In the genomic region with DNA sequence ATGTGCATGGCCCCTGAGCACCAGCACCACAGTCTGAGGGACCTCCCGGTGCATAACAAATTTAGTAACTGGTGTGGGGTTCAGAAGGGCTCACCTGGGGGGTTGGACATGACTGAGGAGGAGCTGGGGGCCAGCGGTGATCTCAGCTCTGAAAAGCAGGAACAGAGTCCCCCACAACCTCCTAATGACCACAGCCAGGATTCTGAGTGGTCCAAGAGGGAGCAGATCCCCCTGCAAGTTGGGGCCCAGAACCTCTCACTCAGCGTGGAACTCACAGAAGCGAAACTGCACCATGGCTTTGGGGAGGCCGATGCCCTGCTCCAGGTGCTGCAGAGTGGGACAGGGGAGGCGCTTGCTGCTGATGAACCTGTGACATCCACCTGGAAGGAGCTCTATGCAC, we compare ENCODE assay signal across 19 cellular contexts. TPM values are rescaled to one million over a fixed set of nuclear protein-coding genes. Genes with fewer than 3 reads are reported as not detected.
DNase-seq lines count a peak whose midpoint lies in the region; ATAC-seq, FAIRE-seq and TF ChIP-seq lines count a peak whose summit lies in the region.
"Had no signal": no experiment of that assay in that cellular context is flagged by ENCODE, and none has a peak within 500 bp of the region (broad histone marks: within the 10 kb centered on the region; RNA-seq: fewer than 3 reads in every experiment).

No MANE protein-coding gene starts in this region.

- no peak for TF ChIP-seq POLR2A in erythroblast (IDR thresholded peaks at IDR 0.05; ENCODE audit: low read length)

- DNase-seq in H9 (no peak), osteocyte (ENCODE audit: extremely low spot score, unreplicated experiment) (peak; percentile 67), type B pancreatic cell (ENCODE audit: extremely low spot score, unreplicated experiment) (peak; percentile 52), erythroblast (lab: John Stamatoyannopoulos, UW) (no peak), D721Med (ENCODE audit: insufficient read length, low spot score) (no peak)
- DNase-seq: C1 segment of cervical spinal cord; Calu3; CD4-positive, alpha-beta memory T cell; COR-L47; DMS 273 treated with DMSO at 0.1 percent for 48 hours; DMS79; EL; GDM1; GM23248; HFFc6 had no signal

- ATAC-seq in HG03520 (IDR thresholded peaks at IDR 0.05; ENCODE audit: unreplicated experiment), result no peak
- ATAC-seq: GM12878 had no signal

- H3K27ac Mint-ChIP-seq in H9, result peak overlapping the region in 2 of 3 experiments; percentile 77 to 95; a peak in 2 of 7 replicates
- H3K27ac Mint-ChIP-seq in osteocyte (ENCODE audit: unreplicated experiment), result no peak overlapping the region
- H3K27ac Mint-ChIP-seq in type B pancreatic cell, result no peak overlapping the region
- H3K27ac Mint-ChIP-seq: HFFc6 had no signal

- H3K79me1 ChIP-seq in H9 (ENCODE audit: insufficient read depth, low read depth, low read length, poor library complexity, severe bottlenecking), result no peaks in the 10 kb centered on the region

- no peak overlapping the region for H2AK5ac ChIP-seq in H9 (ENCODE audit: insufficient read length, low read length)

- H4K20me1 ChIP-seq in H9 (ENCODE audit: control insufficient read depth, insufficient read depth, insufficient read length), result no peaks in the 10 kb centered on the region

- H3K27ac ChIP-seq in H9 (ENCODE audit: insufficient read length, low read depth, low read length), result no peak overlapping the region
- H3K27ac ChIP-seq: GM23248 had no signal

- H3K9me3 Mint-ChIP-seq in H9 (no peaks in the 10 kb centered on the region), osteocyte (ENCODE audit: unreplicated experiment) (no peaks in the 10 kb centered on the region), type B pancreatic cell (no peaks in the 10 kb centered on the region)
- H3K9me3 Mint-ChIP-seq: CD4-positive, alpha-beta memory T cell; HFFc6 had no signal

- no peak overlapping the region for H2BK15ac ChIP-seq in H9 (ENCODE audit: low read depth, low read length)

- FAIRE-seq in D721Med (lab: Jason Lieb, UNC), result no peak
- FAIRE-seq: GM12878, GM19239 had no signal

- H3K4me3 Mint-ChIP-seq in H9 (no peak overlapping the region), osteocyte (ENCODE audit: unreplicated experiment) (no peak overlapping the region), type B pancreatic cell (no peak overlapping the region)
- H3K4me3 Mint-ChIP-seq: CD4-positive, alpha-beta memory T cell; HFFc6 had no signal

- H3K36me3 Mint-ChIP-seq in H9 (ENCODE audit: insufficient read depth in 1 of 3, low read depth in 3 of 3) (peaks cover 0 to 14% (median 2%) of the 10 kb centered on the region in 3 experiments; a peak in 2 of 7 replicates), osteocyte (ENCODE audit: unreplicated experiment) (peaks cover 39% of the 10 kb centered on the region), type B pancreatic cell (no peaks in the 10 kb centered on the region)
- H3K36me3 Mint-ChIP-seq: CD4-positive, alpha-beta memory T cell had no signal

- no peak overlapping the region for H3K56ac ChIP-seq in H9 (ENCODE audit: insufficient read length, low read depth, low read length)

- no peak overlapping the region for H2BK120ac ChIP-seq in H9 (ENCODE audit: low read depth, low read length, poor library complexity, severe bottlenecking)

- no peak overlapping the region for H3K9ac ChIP-seq in H9 (ENCODE audit: extremely low read depth, insufficient read length, low read length)
- H3K9ac ChIP-seq: GM23248 had no signal

- no peak overlapping the region for H3T11ph ChIP-seq in H9 (ENCODE audit: low read length)

- no peak overlapping the region for H3K4ac ChIP-seq in H9 (ENCODE audit: low read depth, low read length)

- no peak overlapping the region for H3K18ac ChIP-seq in H9 (ENCODE audit: insufficient read length, low read depth, low read length)

- H3K14ac ChIP-seq in H9 (ENCODE audit: insufficient read depth, low read length), result no peak overlapping the region

- H3K27me3 Mint-ChIP-seq in H9 (ENCODE audit: low read depth), result no peaks in the 10 kb centered on the region
- H3K27me3 Mint-ChIP-seq in osteocyte (ENCODE audit: unreplicated experiment), result no peaks in the 10 kb centered on the region
- H3K27me3 Mint-ChIP-seq in type B pancreatic cell, result no peaks in the 10 kb centered on the region
- H3K27me3 Mint-ChIP-seq: CD4-positive, alpha-beta memory T cell had no signal

- no peak overlapping the region for H4K91ac ChIP-seq in H9 (ENCODE audit: insufficient read length, low read depth, low read length)

- no peak overlapping the region for H2BK20ac ChIP-seq in H9 (ENCODE audit: low read depth, low read length, poor library complexity, severe bottlenecking)

- H3K23me2 ChIP-seq in H9 (ENCODE audit: insufficient read length, low read depth, low read length, poor library complexity, severe bottlenecking), result no peaks in the 10 kb centered on the region

- H3K27me3 ChIP-seq in H9 (ENCODE audit: insufficient read depth, low read length), result no peaks in the 10 kb centered on the region

- H3K4me2 ChIP-seq in H9 (ENCODE audit: insufficient read depth, insufficient read length, low read length), result no peak overlapping the region

- no peaks in the 10 kb centered on the region for H3K9me3 ChIP-seq in H9 (ENCODE audit: control insufficient read depth, low read depth, low read length)
- H3K9me3 ChIP-seq: HAP-1 had no signal

- H3K23ac ChIP-seq in H9 (ENCODE audit: insufficient read length, low read depth, low read length), result no peak overlapping the region

- H3K4me1 Mint-ChIP-seq in H9 (peaks cover 0 to 3% of the 10 kb centered on the region in 2 experiments; a peak in 1 of 4 replicates), osteocyte (ENCODE audit: unreplicated experiment) (no peaks in the 10 kb centered on the region), type B pancreatic cell (ENCODE audit: unreplicated experiment) (no peaks in the 10 kb centered on the region)

- no peaks in the 10 kb centered on the region for H3K4me1 ChIP-seq in H9 (ENCODE audit: insufficient read depth, low read length)
- H3K4me1 ChIP-seq: HAP-1 had no signal

- no peak overlapping the region for H4K5ac ChIP-seq in H9 (ENCODE audit: insufficient read length, low read depth, low read length)

- TF ChIP-seq CTCF in H9 (conservative IDR thresholded peaks at IDR 0.05) (no peak), osteocyte (IDR thresholded peaks at IDR 0.05) (no peak), type B pancreatic cell (conservative IDR thresholded peaks at IDR 0.05) (no peak), D721Med (IDR thresholded peaks at IDR 0.05; ENCODE audit: insufficient read depth, missing control alignments) (no peak)

- no peak overlapping the region for H2AFZ ChIP-seq in H9 (ENCODE audit: low read length)
- H2AFZ ChIP-seq: GM23248 had no signal

- no peak overlapping the region for H4K8ac ChIP-seq in H9 (replicated peaks; ENCODE audit: insufficient read length, low read depth, low read length)

- no peaks in the 10 kb centered on the region for H3K79me2 ChIP-seq in H9 (ENCODE audit: insufficient read depth, low read length)

- no CpG with 5 or more reads among the region's 6 CpGs for WGBS in H9 (ENCODE audit: extremely low coverage, insufficient read length, low lambda C conversion rate)

- H2BK5ac ChIP-seq in H9 (ENCODE audit: insufficient read length, low read length), result no peak overlapping the region

- H2BK12ac ChIP-seq in H9 (ENCODE audit: insufficient read length, low read depth, low read length), result no peak overlapping the region

RNA-seq across cellular contexts. Expression of a gene that starts 43.0 kb away (rescaled TPM):
- total RNA-seq in H9 (2021), result 20.0 and 20.4 TPM in 2 replicates
- 15.6 and 24.0 TPM in 2 replicates for total RNA-seq in osteocyte
- 25.8 and 37.2 TPM in 2 replicates for total RNA-seq in type B pancreatic cell (ENCODE audit: low replicate concordance)

Comparison
In these comparisons a context has a peak if more than half of its experiments do, and no peak if none do; other contexts are left out.
1. DNase-seq: peak in osteocyte (single experiment) and type B pancreatic cell (single experiment); none in H9 (single experiment), erythroblast (0 of 2) and D721Med (single experiment).
2. H3K27ac Mint-ChIP-seq: peak in H9 (2 of 3); none in osteocyte (single experiment) and type B pancreatic cell (single experiment).